ENCODE assay signal across 27 cellular contexts in genomic region chr1:232174306-232174705, GRCh38.
DNase-seq lines count a peak whose midpoint lies in the region; ATAC-seq and TF ChIP-seq lines count a peak whose summit lies in the region.
"Had no signal": no experiment of that assay in that cellular context is flagged by ENCODE, and none has a peak within 500 bp of the region (broad histone marks: within the 10 kb centered on the region; RNA-seq: fewer than 3 reads in every experiment).

No MANE protein-coding gene starts in this region.

- TF ChIP-seq EP300 in esophagus muscularis mucosa (IDR thresholded peaks at IDR 0.05): no peak

- no peaks in the 10 kb centered on the region for H3K27me3 ChIP-seq in esophagus muscularis mucosa
- H3K27me3 ChIP-seq: BLaER1, right atrium auricular region, tibial nerve had no signal

- H3K27me3 Mint-ChIP-seq in activated T-helper 17 cell treated with anti-CD3 and anti-CD28 coated beads, Interleukin-2, amount 50 U/mL, for 72 hours: peaks cover 17% of the 10 kb centered on the region

- ATAC-seq in activated T-helper 17 cell treated with anti-CD3 and anti-CD28 coated beads, Interleukin-2, amount 50 U/mL, for 72 hours (replicated peaks): no peak
- ATAC-seq: naive thymus-derived CD8-positive, alpha-beta T cell; SK-N-SH treated with all-trans-retinoic acid at 6 μM for 48 hours; stimulated activated naive CD8-positive, alpha-beta T cell treated with anti-CD3 and anti-CD28 coated beads, Interleukin-15, amount 100 ng/mL, for 72 hours had no signal

- peaks cover 5% of the 10 kb centered on the region for H3K4me1 Mint-ChIP-seq in activated T-helper 17 cell treated with anti-CD3 and anti-CD28 coated beads, Interleukin-2, amount 50 U/mL, for 72 hours

- H3K27ac ChIP-seq in esophagus muscularis mucosa (replicated peaks in 1 of 4): no peak overlapping the region
- H3K27ac ChIP-seq: BLaER1, HL-60, left ventricle myocardium inferior, right atrium auricular region, tibial nerve, WERI-Rb-1 had no signal

- no peak overlapping the region for H3K27ac Mint-ChIP-seq in activated T-helper 17 cell treated with anti-CD3 and anti-CD28 coated beads, Interleukin-2, amount 50 U/mL, for 72 hours
- H3K27ac Mint-ChIP-seq: activated naive CD8-positive, alpha-beta T cell treated with anti-CD3 and anti-CD28 coated beads, Interleukin-2, amount 10 ng/mL, durations not matched to agents 7 days and 5 days; IgD-negative memory B cell; mesothelial cell of epicardium; naive thymus-derived CD8-positive, alpha-beta T cell; stimulated activated naive CD8-positive, alpha-beta T cell treated with anti-CD3 and anti-CD28 coated beads, Interleukin-15, amount 100 ng/mL, for 72 hours had no signal

- DNase-seq in NCI-H1105 treated with DMSO at 0.1 percent for 48 hours (lab: John Stamatoyannopoulos, UW) (peak; percentile 14), NCI-H1105 (lab: John Stamatoyannopoulos, UW) (no peak), NCI-H1092 (lab: John Stamatoyannopoulos, UW) (peak; percentile 9), NCI-H69 (lab: John Stamatoyannopoulos, UW) (peak; percentile 69), esophagus muscularis mucosa (ENCODE audit: extremely low spot score) (peak; percentile 55), COLO829 (ENCODE audit: low spot score) (no peak)
- no peak for DNase-seq in activated naive CD4-positive, alpha-beta T cell treated with Interleukin-2 at 50 U/mL for 16 hours
- DNase-seq: activated CD4-positive, alpha-beta T cell treated with anti-CD3 and anti-CD28 coated beads, Interleukin-2, amount 50 U/mL, for 1 hour; activated naive CD8-positive, alpha-beta T cell treated with anti-CD3 and anti-CD28 coated beads, Interleukin-2, amount 10 ng/mL, durations not matched to agents 7 days and 5 days; Calu3; effector memory CD4-positive, alpha-beta T cell; foreskin melanocyte; hippocampal formation; left ventricle myocardium inferior; naive thymus-derived CD8-positive, alpha-beta T cell; NCI-H187; stimulated activated CD4-positive, alpha-beta T cell treated with anti-CD3 and anti-CD28 coated beads, Interleukin-12 subunit alpha, Interleukin-12 subunit beta, amount 100 ng/mL, for 4 hours; stimulated activated naive CD8-positive, alpha-beta T cell treated with anti-CD3 and anti-CD28 coated beads, Interleukin-15, amount 100 ng/mL, for 72 hours; WERI-Rb-1 had no signal

- no peak for TF ChIP-seq POLR2A in esophagus muscularis mucosa (IDR thresholded peaks at IDR 0.05; ENCODE audit: low read depth)

- 64% methylated on average over 5 of the region's 5 CpGs for whole genome bisulfite sequencing in esophagus muscularis mucosa

- no peaks in the 10 kb centered on the region for H3K36me3 ChIP-seq in esophagus muscularis mucosa
- H3K36me3 ChIP-seq: BLaER1, left ventricle myocardium inferior, right atrium auricular region, tibial nerve, WERI-Rb-1 had no signal

- no peak for TF ChIP-seq CTCF in esophagus muscularis mucosa (IDR thresholded peaks at IDR 0.05)

- H3K4me1 ChIP-seq in esophagus muscularis mucosa: no peaks in the 10 kb centered on the region
- H3K4me1 ChIP-seq: left ventricle myocardium inferior had no signal

- H3K36me3 Mint-ChIP-seq in activated T-helper 17 cell treated with anti-CD3 and anti-CD28 coated beads, Interleukin-2, amount 50 U/mL, for 72 hours (ENCODE audit: low read depth): no peaks in the 10 kb centered on the region
- H3K36me3 Mint-ChIP-seq: activated naive CD8-positive, alpha-beta T cell treated with anti-CD3 and anti-CD28 coated beads, Interleukin-2, amount 10 ng/mL, durations not matched to agents 7 days and 5 days; mesothelial cell of epicardium; naive thymus-derived CD8-positive, alpha-beta T cell had no signal

- H3K4me3 Mint-ChIP-seq in activated T-helper 17 cell treated with anti-CD3 and anti-CD28 coated beads, Interleukin-2, amount 50 U/mL, for 72 hours: no peak overlapping the region
- H3K4me3 Mint-ChIP-seq: activated naive CD8-positive, alpha-beta T cell treated with anti-CD3 and anti-CD28 coated beads, Interleukin-2, amount 10 ng/mL, durations not matched to agents 7 days and 5 days; IgD-negative memory B cell; mesothelial cell of epicardium; naive thymus-derived CD8-positive, alpha-beta T cell; stimulated activated naive CD8-positive, alpha-beta T cell treated with anti-CD3 and anti-CD28 coated beads, Interleukin-15, amount 100 ng/mL, for 72 hours had no signal

- no peak overlapping the region for H3K4me3 ChIP-seq in esophagus muscularis mucosa
- H3K4me3 ChIP-seq: BLaER1, left ventricle myocardium inferior, right atrium auricular region, tibial nerve had no signal

- intact Hi-C loops in esophagus muscularis mucosa (cut with DNase I): no loop called here

- H3K9me3 ChIP-seq in esophagus muscularis mucosa: no peaks in the 10 kb centered on the region
- H3K9me3 ChIP-seq: BLaER1, left ventricle myocardium inferior, right atrium auricular region, tibial nerve had no signal

- H3K9me3 Mint-ChIP-seq in activated T-helper 17 cell treated with anti-CD3 and anti-CD28 coated beads, Interleukin-2, amount 50 U/mL, for 72 hours: peaks cover 5% of the 10 kb centered on the region
- H3K9me3 Mint-ChIP-seq: activated naive CD8-positive, alpha-beta T cell treated with anti-CD3 and anti-CD28 coated beads, Interleukin-2, amount 10 ng/mL, durations not matched to agents 7 days and 5 days; mesothelial cell of epicardium; naive thymus-derived CD8-positive, alpha-beta T cell had no signal

Comparison
In these comparisons a context has a peak if more than half of its experiments do, and no peak if none do; other contexts are left out.
1. DNase-seq: peak in NCI-H1105 treated with DMSO at 0.1 percent for 48 hours (single experiment), NCI-H1092 (single experiment), NCI-H69 (single experiment) and esophagus muscularis mucosa (single experiment); none in NCI-H1105 (single experiment), activated naive CD4-positive, alpha-beta T cell treated with Interleukin-2 at 50 U/mL for 16 hours (single experiment) and COLO829 (single experiment).